ENCODE assay signal across 14 cellular contexts in the genomic region with DNA sequence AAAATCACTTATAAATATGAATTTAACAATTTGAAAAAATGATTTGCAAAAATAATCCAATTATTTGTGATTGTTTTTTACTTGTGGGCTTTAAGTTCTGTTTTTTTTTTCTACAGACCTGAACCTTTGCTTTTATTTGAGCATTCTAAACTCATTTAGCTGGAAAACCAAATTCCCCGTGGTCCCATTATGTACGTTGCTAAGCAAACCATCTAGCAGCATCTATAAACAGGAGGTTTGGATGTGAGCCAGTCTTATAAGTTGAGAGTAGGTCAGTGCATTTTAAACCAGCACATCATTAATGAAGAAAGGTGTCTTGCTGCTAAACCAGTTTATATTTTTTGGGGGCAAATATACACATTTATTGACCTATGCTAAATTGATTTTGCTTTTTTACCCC.
A peak's percentile ranks its signal among the peaks of the same experiment; 100 is the strongest.
DNase-seq lines count a peak whose midpoint lies in the region; ATAC-seq and TF ChIP-seq lines count a peak whose summit lies in the region.
"Had no signal": no experiment of that assay in that cellular context is flagged by ENCODE, and none has a peak within 500 bp of the region (broad histone marks: within the 10 kb centered on the region; RNA-seq: fewer than 3 reads in every experiment).

No MANE protein-coding gene starts in this region.

- no peak for TF ChIP-seq CTCF in AG10803 (conservative IDR thresholded peaks at IDR 0.05; ENCODE audit: low read length)
- no peak for TF ChIP-seq CTCF in mucosa of descending colon (IDR thresholded peaks at IDR 0.05)

- no peak overlapping the region for H3K4me3 ChIP-seq in AG10803 (ENCODE audit: low read length)
- H3K4me3 ChIP-seq in mucosa of descending colon: no peak overlapping the region
- H3K4me3 ChIP-seq: neural progenitor cell had no signal

- no peak for ATAC-seq in mucosa of descending colon
- ATAC-seq in GM18502 (IDR thresholded peaks at IDR 0.05; ENCODE audit: poor library complexity, unreplicated experiment): no peak
- ATAC-seq: foreskin keratinocyte, left colon had no signal

- DNase-seq in AG10803 (ENCODE audit: low read depth) (peak; percentile 20), NCI-H1092 (lab: John Stamatoyannopoulos, UW) (peak; percentile 87), NCI-H345 treated with DMSO at 0.1 percent for 48 hours (lab: John Stamatoyannopoulos, UW; ENCODE audit: unreplicated experiment) (peak; percentile 64), dermis blood vessel endothelial cell (peak; percentile 18), hypothalamus (lab: John Stamatoyannopoulos, UW) (no peak), mucosa of descending colon (no peak), 8988T (no peak)
- DNase-seq: activated effector memory CD4-positive, alpha-beta T cell treated with anti-CD3 and anti-CD28 coated beads, Interleukin-2, amount 50 U/mL, for 16 hours; foreskin keratinocyte; KBM-7; left colon; stimulated activated CD8-positive, alpha-beta memory T cell treated with anti-CD3 and anti-CD28 coated beads, Interleukin-4, amount 100 ng/mL, for 48 hours had no signal

- intact Hi-C loops in mucosa of descending colon (cut with DNase I, micrococcal nuclease): no loop called here

- no peaks in the 10 kb centered on the region for H3K9me3 ChIP-seq in mucosa of descending colon

- H3K36me3 ChIP-seq in mucosa of descending colon (ENCODE audit: low read depth): no peaks in the 10 kb centered on the region
- H3K36me3 ChIP-seq: neural progenitor cell had no signal

- no peaks in the 10 kb centered on the region for H3K4me1 ChIP-seq in mucosa of descending colon (ENCODE audit: low read depth)
- H3K4me1 ChIP-seq: foreskin keratinocyte, neural progenitor cell had no signal

Comparison
In these comparisons a context has a peak if more than half of its experiments do, and no peak if none do; other contexts are left out.
1. DNase-seq: peak in AG10803 (single experiment), NCI-H1092 (single experiment), NCI-H345 treated with DMSO at 0.1 percent for 48 hours (single experiment) and dermis blood vessel endothelial cell (single experiment); none in hypothalamus (0 of 51), mucosa of descending colon (0 of 3) and 8988T (single experiment).